Comparison of ENCODE assay signal across 8 cellular contexts in the genomic region with DNA sequence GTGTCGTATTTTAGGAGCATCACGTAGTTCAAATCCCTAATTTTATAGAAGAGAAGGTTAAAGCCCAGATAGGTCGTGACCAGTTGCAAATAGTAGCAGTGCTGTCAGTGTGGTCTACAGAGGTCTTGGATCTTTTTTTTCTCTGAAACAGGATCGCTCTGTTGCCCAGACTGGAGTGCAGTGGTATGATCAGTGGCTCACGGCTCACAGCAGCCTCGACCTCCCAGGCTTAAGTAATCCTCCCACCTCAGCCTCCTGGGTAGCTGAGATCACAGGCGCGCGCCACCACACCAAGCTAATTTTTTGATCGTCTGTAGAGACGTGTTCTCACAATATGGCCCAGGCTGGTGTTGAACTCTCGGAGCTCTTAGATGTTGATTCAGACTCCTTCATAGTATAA. TPM values are rescaled to one million over a fixed set of nuclear protein-coding genes. Genes with fewer than 3 reads are reported as not detected.
DNase-seq lines count a peak whose midpoint lies in the region; ATAC-seq and TF ChIP-seq lines count a peak whose summit lies in the region.

No MANE protein-coding gene starts in this region.

- peak overlapping the region; percentile 58 for H3K4me3 ChIP-seq in GM12864 (ENCODE audit: low read depth, low read length)
- peak overlapping the region; percentile 87 for H3K4me3 ChIP-seq in SJSA1
- H3K4me3 ChIP-seq in esophagus squamous epithelium = peak overlapping the region; percentile 79 to 94 (median 92)
- H3K4me3 ChIP-seq in psoas muscle = peak overlapping the region; percentile 96

- H3K9me3 ChIP-seq in SJSA1 (replicated peaks) = no peaks in the 10 kb centered on the region
- no peaks in the 10 kb centered on the region for H3K9me3 ChIP-seq in esophagus squamous epithelium
- H3K9me3 ChIP-seq in psoas muscle = no peaks in the 10 kb centered on the region

- TF ChIP-seq POLR2A in esophagus squamous epithelium (IDR thresholded peaks at IDR 0.05) = no peak

- H3K27ac ChIP-seq in SJSA1 (no peak overlapping the region), esophagus squamous epithelium (peak overlapping the region in 3 of 4 donors; percentile 22 to 99 (median 97)), psoas muscle (peak overlapping the region; percentile 100)

- in situ Hi-C loops in ACHN (cut with HindIII; ENCODE audit: low pct_ligation_motif_present, low pct_unique_long_range_greater_than_20kb, low sequenced_read_pairs) = no loop called here

- H3K36me3 ChIP-seq in SJSA1 (peaks cover 47% of the 10 kb centered on the region), esophagus squamous epithelium (no peaks in the 10 kb centered on the region), psoas muscle (ENCODE audit: insufficient read depth in 1 of 2, low read depth in 1 of 2) (peaks cover 0 to 11% of the 10 kb centered on the region in 2 donors)

- DNase-seq in GM12864 (ENCODE audit: low read depth) = no peak
- DNase-seq in SJSA1 (ENCODE audit: low read depth in 1 of 2, low spot score in 2 of 2) = no peak
- DNase-seq in esophagus squamous epithelium (lab: John Stamatoyannopoulos, UW) = no peak
- DNase-seq in psoas muscle = no peak
- DNase-seq in ACHN = no peak
- DNase-seq in HCEC 1CT = no peak

- 26 to 44% methylated on average over 10 to 12 of the region's 12 CpGs for WGBS in esophagus squamous epithelium, 2 donors
- WGBS in psoas muscle, 3 donors = 35 to 42% (median 38%) methylated on average over 12 of the region's 12 CpGs

- intact Hi-C loops in esophagus squamous epithelium (cut with DNase I) = no loop called here
- intact Hi-C loops in psoas muscle (cut with DNase I) = loop anchor here in 1 of 2 donors (10.0 kb wide), 1 partner anchor 219 kb away; no protein-coding TSS in a partner anchor

- ATAC-seq in psoas muscle (no peak), HG03025 (IDR thresholded peaks at IDR 0.05; ENCODE audit: low FRiP score, unreplicated experiment) (no peak), HG02840 (IDR thresholded peaks at IDR 0.05; ENCODE audit: low FRiP score, unreplicated experiment) (no peak)

- H3K27me3 ChIP-seq in SJSA1 (replicated peaks) (no peaks in the 10 kb centered on the region), esophagus squamous epithelium (no peaks in the 10 kb centered on the region), psoas muscle (ENCODE audit: insufficient read depth in 3 of 3, low read length in 2 of 3) (no peaks in the 10 kb centered on the region)

- no peak for TF ChIP-seq CTCF in GM12864 (IDR thresholded peaks at IDR 0.05; ENCODE audit: low read depth, low read length, missing control alignments)
- no peak for TF ChIP-seq CTCF in esophagus squamous epithelium (IDR thresholded peaks at IDR 0.05)
- no peak for TF ChIP-seq CTCF in psoas muscle (IDR thresholded peaks at IDR 0.05)

- peaks cover 9% of the 10 kb centered on the region for H3K4me1 ChIP-seq in SJSA1 (replicated peaks)
- peaks cover 15 to 66% (median 52%) of the 10 kb centered on the region in 3 donors for H3K4me1 ChIP-seq in esophagus squamous epithelium
- H3K4me1 ChIP-seq in psoas muscle = peaks cover 52% of the 10 kb centered on the region

RNA-seq across cellular contexts. Expression of a gene that starts 2.2 kb away (rescaled TPM):
- 452 and 470 TPM in 2 replicates for total RNA-seq in SJSA1 (2014; rRNA removed; shearing (Covaris generic))
- total RNA-seq in esophagus squamous epithelium (100 to 1,000 TPM; 103 to 185 (median 147) TPM), psoas muscle (100 to 1,000 TPM in 3 of 4 donors, 10 to 100 TPM in 1; 96.5 to 153 (median 134) TPM)
- 100 to 1,000 TPM in 1 of 3 donors, 10 to 100 TPM in 2; 92.4 to 110 (median 97.1) TPM for polyA plus RNA-seq in psoas muscle

RNA-seq across cellular contexts. Expression of a gene that starts 46.0 kb away (rescaled TPM):
- 107 and 119 TPM in 2 replicates for total RNA-seq in SJSA1 (2014; rRNA removed; shearing (Covaris generic))
- total RNA-seq in esophagus squamous epithelium (10 to 100 TPM; 33.7 to 69.0 (median 57.6) TPM), psoas muscle (100 to 1,000 TPM; 111 to 144 (median 116) TPM)
- polyA plus RNA-seq in psoas muscle = 100 to 1,000 TPM; 113 to 252 (median 143) TPM
